8 cellular contexts compared by ENCODE assay signal in the genomic region with DNA sequence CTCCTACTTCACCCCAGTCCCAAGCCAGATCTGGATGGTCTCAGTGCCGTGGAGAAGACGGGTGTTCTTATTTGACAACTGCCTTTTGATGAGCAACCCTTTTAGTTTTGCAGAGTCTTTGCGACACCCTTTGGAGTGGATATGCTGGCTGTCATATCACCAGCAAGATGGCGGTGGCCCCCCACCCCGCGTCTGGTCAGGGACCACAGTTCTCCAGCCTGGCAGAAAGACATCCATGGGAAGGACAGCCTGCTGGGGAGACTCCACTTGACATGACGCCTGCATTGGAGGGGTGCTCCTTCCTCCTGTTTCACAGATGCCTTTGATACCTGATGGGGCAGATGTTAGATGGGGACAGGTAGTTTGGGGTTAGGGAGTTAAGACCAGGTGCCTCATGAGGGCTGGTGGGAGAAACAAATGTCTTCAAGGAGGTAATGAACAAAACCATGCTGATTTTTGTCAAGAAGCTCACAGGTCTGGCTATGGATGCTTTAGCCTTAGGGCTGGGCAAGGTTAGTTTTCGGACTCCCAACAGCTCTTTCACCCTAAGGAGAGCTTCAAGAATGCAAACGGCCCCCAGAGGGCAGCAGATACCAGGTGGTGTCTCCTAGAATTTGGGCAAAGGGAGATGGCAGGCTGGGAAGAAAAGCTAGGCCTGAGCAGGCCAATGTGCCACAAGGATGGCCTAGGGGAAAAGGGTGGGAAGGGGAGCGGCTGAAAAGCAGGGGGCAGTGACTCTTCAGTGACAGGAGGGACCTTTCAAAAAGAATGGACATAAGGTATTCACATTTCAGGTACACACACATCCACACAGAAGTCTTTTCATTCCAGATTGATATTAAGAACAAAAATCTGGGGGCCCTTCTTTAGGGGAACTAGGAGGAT.
DNase-seq lines count a peak whose midpoint lies in the region; ATAC-seq and TF ChIP-seq lines count a peak whose summit lies in the region.

No MANE protein-coding gene starts in this region.

- H3K4me2 ChIP-seq in GM23338: no peak overlapping the region

- ATAC-seq in GM23338 (peak; percentile 48), left lung (peak; percentile 44), GM21381 (IDR thresholded peaks at IDR 0.05; ENCODE audit: unreplicated experiment) (no peak), GM21529 (IDR thresholded peaks at IDR 0.05; ENCODE audit: unreplicated experiment) (no peak)

- H4K20me1 ChIP-seq in GM23338 (replicated peaks; ENCODE audit: insufficient read depth): no peaks in the 10 kb centered on the region

- H3K27me3 ChIP-seq in GM23338 (ENCODE audit: insufficient read depth) (no peaks in the 10 kb centered on the region), SJCRH30 (no peaks in the 10 kb centered on the region), brain microvascular endothelial cell (replicated peaks) (no peaks in the 10 kb centered on the region), left lung (no peaks in the 10 kb centered on the region)

- H3K79me2 ChIP-seq in GM23338 (replicated peaks; ENCODE audit: insufficient read depth): no peaks in the 10 kb centered on the region

- peaks cover 4% of the 10 kb centered on the region for H3K27me3 Mint-ChIP-seq in GM23338 (ENCODE audit: insufficient read depth, low read depth, poor library complexity)

- DNase-seq in AG20443 (ENCODE audit: low spot score): peak; percentile 71
- peak; percentile 79 for DNase-seq in GM23338 (ENCODE audit: low spot score)
- DNase-seq in SJCRH30: peak; percentile 15 to 63
- DNase-seq in brain microvascular endothelial cell: peak; percentile 29
- DNase-seq in left lung: no peak
- DNase-seq in superior temporal gyrus (ENCODE audit: extremely low spot score): peak; percentile 73

- H3K27ac Mint-ChIP-seq in GM23338: no peak overlapping the region

- no peak overlapping the region for H3K27ac ChIP-seq in GM23338 (ENCODE audit: low read depth)
- no peak overlapping the region for H3K27ac ChIP-seq in SJCRH30
- H3K27ac ChIP-seq in brain microvascular endothelial cell: peak overlapping the region; percentile 27
- H3K27ac ChIP-seq in left lung: no peak overlapping the region

- TF ChIP-seq CTCF in GM23338 (conservative IDR thresholded peaks at IDR 0.05; ENCODE audit: low read depth in 2 of 2) (peak; percentile 68 to 80), brain microvascular endothelial cell (IDR thresholded peaks at IDR 0.05; ENCODE audit: low read depth, low read length, missing control alignments) (peak; percentile 76), left lung (IDR thresholded peaks at IDR 0.05) (peak in 1 of 2 donors; percentile 39)

- H3K9me3 ChIP-seq in SJCRH30 (replicated peaks) (no peaks in the 10 kb centered on the region), left lung (no peaks in the 10 kb centered on the region)

- H3K4me3 ChIP-seq in GM23338 (no peak overlapping the region), SJCRH30 (no peak overlapping the region), brain microvascular endothelial cell (ENCODE audit: low read depth, low read length) (no peak overlapping the region), left lung (no peak overlapping the region)

- no peaks in the 10 kb centered on the region for H3K9me2 ChIP-seq in GM23338 (ENCODE audit: insufficient read depth)

- no peaks in the 10 kb centered on the region for H3K36me3 Mint-ChIP-seq in GM23338 (ENCODE audit: low read depth)

- intact Hi-C loops in left lung (cut with DNase I): loop anchor here in 1 of 2 donors (10.0 kb wide), 2 partner anchors 124 to 386 kb away; no protein-coding TSS in a partner anchor

- H3K36me3 ChIP-seq in GM23338 (ENCODE audit: insufficient read depth) (no peaks in the 10 kb centered on the region), SJCRH30 (no peaks in the 10 kb centered on the region), brain microvascular endothelial cell (replicated peaks) (peaks cover 69% of the 10 kb centered on the region), left lung (peaks cover 0 to 99% of the 10 kb centered on the region in 2 donors)

- no peak overlapping the region for H2AFZ ChIP-seq in GM23338

- in situ Hi-C loops in brain microvascular endothelial cell (cut with HindIII; ENCODE audit: low pct_ligation_motif_present, low sequenced_read_pairs): no loop called here

- peaks cover 14% of the 10 kb centered on the region for H3K4me1 Mint-ChIP-seq in GM23338

- no peaks in the 10 kb centered on the region; the same call in 2 of the 3 replicates for H3K9me3 Mint-ChIP-seq in GM23338

- H3K4me3 Mint-ChIP-seq in GM23338: no peak overlapping the region

- no peaks in the 10 kb centered on the region for H3F3A ChIP-seq in GM23338 (replicated peaks; ENCODE audit: low read depth)

- no peaks in the 10 kb centered on the region for H3K4me1 ChIP-seq in GM23338 (ENCODE audit: insufficient read depth)
- no peaks in the 10 kb centered on the region for H3K4me1 ChIP-seq in SJCRH30
- H3K4me1 ChIP-seq in left lung: peaks cover 5 to 7% of the 10 kb centered on the region in 2 donors

TF ChIP-seq in GM23338, 12 proteins besides CTCF, POLR2A, EP300 and RAD21 (continues in another document):
- TF ChIP-seq JUNB (IDR thresholded peaks at IDR 0.05; ENCODE audit: unreplicated experiment) (no peak), ZNF114 (CRISPR knock-in tag; IDR thresholded peaks at IDR 0.05) (no peak), ZNF462 (CRISPR knock-in tag; IDR thresholded peaks at IDR 0.05) (no peak), ZNF331 (CRISPR knock-in tag; IDR thresholded peaks at IDR 0.05; ENCODE audit: low read depth) (no peak)

Comparison
In these comparisons a context has a peak if more than half of its experiments do, and no peak if none do; other contexts are left out.
1. DNase-seq: peak in AG20443 (single experiment), GM23338 (single experiment), SJCRH30 (2 of 2), brain microvascular endothelial cell (single experiment) and superior temporal gyrus (single experiment); none in left lung (0 of 2).
2. ATAC-seq: peak in GM23338 (single experiment) and left lung (single experiment); none in GM21381 (single experiment) and GM21529 (single experiment).